ENCODE assay signal across 36 cellular contexts in the genomic region with DNA sequence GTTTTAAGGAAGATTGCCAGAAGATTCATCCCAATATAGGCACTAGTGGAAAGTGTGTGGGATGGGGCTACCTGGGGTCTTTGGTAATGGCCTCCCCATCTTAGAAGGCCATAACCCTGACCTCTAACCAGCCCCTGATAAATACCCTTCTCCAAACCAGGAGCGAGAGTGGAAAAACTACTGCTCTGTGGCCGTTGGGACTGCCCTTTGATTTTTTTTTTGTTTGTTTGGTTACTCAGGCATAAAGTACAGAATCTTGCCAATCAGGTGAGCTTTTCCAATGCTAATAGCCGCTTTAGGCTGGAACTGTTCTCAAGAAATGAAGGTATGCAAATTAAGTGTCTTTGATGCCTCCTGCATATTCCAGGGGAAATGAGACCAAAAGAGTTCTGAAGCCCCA.
"Had no signal": no experiment of that assay in that cellular context is flagged by ENCODE, and none has a peak within 500 bp of the region (broad histone marks: within the 10 kb centered on the region; RNA-seq: fewer than 3 reads in every experiment).

No MANE protein-coding gene starts in this region.

- ATAC-seq: activated CD4-positive, alpha-beta T cell treated with anti-CD3 and anti-CD28 coated beads for 36 hours; activated CD8-positive, alpha-beta memory T cell treated with anti-CD3 and anti-CD28 coated beads, Interleukin-2, amount 10 ng/mL, durations not matched to agents 7 days and 5 days; activated CD8-positive, alpha-beta T cell treated with anti-CD3 and anti-CD28 coated beads, Interleukin-2, amount 10 ng/mL, durations not matched to agents 7 days and 5 days; activated naive CD8-positive, alpha-beta T cell treated with anti-CD3 and anti-CD28 coated beads, Interleukin-2, amount 50 U/mL, for 24 hours; body of pancreas; foreskin keratinocyte; gastrocnemius medialis; T-helper 17 cell had no signal

- H3K4me3 ChIP-seq: adrenal gland, body of pancreas, cardiac muscle cell, coronary artery, dorsolateral prefrontal cortex, esophagus muscularis mucosa, gastrocnemius medialis had no signal

- H3K4me3 Mint-ChIP-seq: activated CD4-positive, alpha-beta memory T cell treated with anti-CD3 and anti-CD28 coated beads for 36 hours; activated CD4-positive, alpha-beta T cell treated with anti-CD3 and anti-CD28 coated beads for 36 hours; activated CD4-positive, alpha-beta T cell treated with anti-CD3 and anti-CD28 coated beads, Interleukin-2, amount 10 ng/mL, durations not matched to agents 24 days and 14 days; activated CD8-positive, alpha-beta memory T cell treated with anti-CD3 and anti-CD28 coated beads, Interleukin-2, amount 10 ng/mL, durations not matched to agents 7 days and 5 days; activated CD8-positive, alpha-beta T cell treated with anti-CD3 and anti-CD28 coated beads, Interleukin-2, amount 10 ng/mL, durations not matched to agents 7 days and 5 days; activated naive CD4-positive, alpha-beta T cell treated with anti-CD3 and anti-CD28 coated beads for 36 hours; activated naive CD4-positive, alpha-beta T cell treated with anti-CD3 and anti-CD28 coated beads, Interleukin-2, amount 50 U/mL, for 24 hours; activated naive CD8-positive, alpha-beta T cell treated with anti-CD3 and anti-CD28 coated beads for 36 hours; activated naive CD8-positive, alpha-beta T cell treated with anti-CD3 and anti-CD28 coated beads, Interleukin-2, amount 50 U/mL, for 24 hours; activated T-helper 1 cell treated with anti-CD3 and anti-CD28 coated beads, Interleukin-12 subunit alpha, Interleukin-12 subunit beta, Interleukin-2, Interleukin-4 antibody, amounts not matched to agents 30 ng/mL and 10 ng/mL and 1 ng/mL, durations not matched to agents 14 hours and 24 hours and 36 hours; central memory CD8-positive, alpha-beta T cell; dendritic cell treated with granulocyte-macrophage colony-stimulating factor and Interleukin-4, amounts not matched to agents 40 ng/mL and 50 ng/mL, for 4 days; T-helper 17 cell; T-helper 2 cell treated with Interferon-gamma antibody and Interleukin-4, amounts not matched to agents 5 μg/mL and 100 μg/mL, for 36 hours had no signal

- H3K36me3 Mint-ChIP-seq: activated CD4-positive, alpha-beta memory T cell treated with anti-CD3 and anti-CD28 coated beads for 36 hours; activated CD8-positive, alpha-beta memory T cell treated with anti-CD3 and anti-CD28 coated beads, Interleukin-2, amount 10 ng/mL, durations not matched to agents 7 days and 5 days; activated naive CD4-positive, alpha-beta T cell treated with anti-CD3 and anti-CD28 coated beads, Interleukin-2, amount 50 U/mL, for 24 hours; activated naive CD8-positive, alpha-beta T cell treated with anti-CD3 and anti-CD28 coated beads for 36 hours had no signal

- H3K9me3 Mint-ChIP-seq: activated CD4-positive, alpha-beta memory T cell treated with anti-CD3 and anti-CD28 coated beads for 36 hours; activated CD4-positive, alpha-beta T cell treated with anti-CD3 and anti-CD28 coated beads, Interleukin-2, amount 10 ng/mL, durations not matched to agents 24 days and 14 days; activated naive CD4-positive, alpha-beta T cell treated with anti-CD3 and anti-CD28 coated beads for 36 hours; activated naive CD4-positive, alpha-beta T cell treated with anti-CD3 and anti-CD28 coated beads, Interleukin-2, amount 50 U/mL, for 24 hours; activated naive CD8-positive, alpha-beta T cell treated with anti-CD3 and anti-CD28 coated beads for 36 hours; activated naive CD8-positive, alpha-beta T cell treated with anti-CD3 and anti-CD28 coated beads, Interleukin-2, amount 50 U/mL, for 24 hours; activated T-helper 1 cell treated with anti-CD3 and anti-CD28 coated beads, Interleukin-12 subunit alpha, Interleukin-12 subunit beta, Interleukin-2, Interleukin-4 antibody, amounts not matched to agents 30 ng/mL and 10 ng/mL and 1 ng/mL, durations not matched to agents 14 hours and 24 hours and 36 hours; activated T-helper 2 cell treated with anti-CD3 and anti-CD28 coated beads, Interferon-gamma antibody, Interleukin-2, Interleukin-4, amounts not matched to agents 10 μg/mL and 5 μg/mL and 100 μg/mL, durations not matched to agents 14 hours and 24 hours and 36 hours; central memory CD8-positive, alpha-beta T cell; dendritic cell treated with granulocyte-macrophage colony-stimulating factor and Interleukin-4, amounts not matched to agents 40 ng/mL and 50 ng/mL, for 4 days; T-helper 2 cell treated with Interferon-gamma antibody and Interleukin-4, amounts not matched to agents 5 μg/mL and 100 μg/mL, for 36 hours had no signal

- H3K27me3 ChIP-seq: adrenal gland, body of pancreas, cardiac muscle cell, esophagus muscularis mucosa, foreskin keratinocyte, gastrocnemius medialis had no signal

- H3K4me1 ChIP-seq: body of pancreas, foreskin keratinocyte, gastrocnemius medialis had no signal

- H3K27ac Mint-ChIP-seq: activated CD4-positive, alpha-beta memory T cell treated with anti-CD3 and anti-CD28 coated beads for 36 hours; activated CD4-positive, alpha-beta T cell treated with anti-CD3 and anti-CD28 coated beads for 36 hours; activated CD4-positive, alpha-beta T cell treated with anti-CD3 and anti-CD28 coated beads, Interleukin-2, amount 10 ng/mL, durations not matched to agents 24 days and 14 days; activated CD8-positive, alpha-beta memory T cell treated with anti-CD3 and anti-CD28 coated beads, Interleukin-2, amount 10 ng/mL, durations not matched to agents 7 days and 5 days; activated CD8-positive, alpha-beta T cell treated with anti-CD3 and anti-CD28 coated beads, Interleukin-2, amount 10 ng/mL, durations not matched to agents 7 days and 5 days; activated naive CD4-positive, alpha-beta T cell treated with anti-CD3 and anti-CD28 coated beads for 36 hours; activated naive CD4-positive, alpha-beta T cell treated with anti-CD3 and anti-CD28 coated beads, Interleukin-2, amount 50 U/mL, for 24 hours; activated naive CD8-positive, alpha-beta T cell treated with anti-CD3 and anti-CD28 coated beads for 36 hours; activated naive CD8-positive, alpha-beta T cell treated with anti-CD3 and anti-CD28 coated beads, Interleukin-2, amount 50 U/mL, for 24 hours; activated T-helper 1 cell treated with anti-CD3 and anti-CD28 coated beads, Interleukin-12 subunit alpha, Interleukin-12 subunit beta, Interleukin-2, Interleukin-4 antibody, amounts not matched to agents 30 ng/mL and 10 ng/mL and 1 ng/mL, durations not matched to agents 14 hours and 24 hours and 36 hours; activated T-helper 2 cell treated with anti-CD3 and anti-CD28 coated beads, Interferon-gamma antibody, Interleukin-2, Interleukin-4, amounts not matched to agents 10 μg/mL and 5 μg/mL and 100 μg/mL, durations not matched to agents 14 hours and 24 hours and 36 hours; dendritic cell treated with granulocyte-macrophage colony-stimulating factor and Interleukin-4, amounts not matched to agents 40 ng/mL and 50 ng/mL, for 4 days; T-helper 17 cell; T-helper 2 cell treated with Interferon-gamma antibody and Interleukin-4, amounts not matched to agents 5 μg/mL and 100 μg/mL, for 36 hours had no signal

- H3K9me3 ChIP-seq: adrenal gland, body of pancreas, esophagus muscularis mucosa, gastrocnemius medialis had no signal

- H3K36me3 ChIP-seq: adrenal gland, cardiac muscle cell, esophagus muscularis mucosa, gastrocnemius medialis had no signal

- H3K4me1 Mint-ChIP-seq: activated CD4-positive, alpha-beta T cell treated with anti-CD3 and anti-CD28 coated beads for 36 hours; activated CD4-positive, alpha-beta T cell treated with anti-CD3 and anti-CD28 coated beads, Interleukin-2, amount 10 ng/mL, durations not matched to agents 24 days and 14 days; activated CD8-positive, alpha-beta memory T cell treated with anti-CD3 and anti-CD28 coated beads, Interleukin-2, amount 10 ng/mL, durations not matched to agents 7 days and 5 days; activated naive CD4-positive, alpha-beta T cell treated with anti-CD3 and anti-CD28 coated beads, Interleukin-2, amount 50 U/mL, for 24 hours; activated naive CD8-positive, alpha-beta T cell treated with anti-CD3 and anti-CD28 coated beads for 36 hours; activated naive CD8-positive, alpha-beta T cell treated with anti-CD3 and anti-CD28 coated beads, Interleukin-2, amount 50 U/mL, for 24 hours; central memory CD8-positive, alpha-beta T cell; T-helper 17 cell had no signal

- H3K27me3 Mint-ChIP-seq: activated CD4-positive, alpha-beta memory T cell treated with anti-CD3 and anti-CD28 coated beads for 36 hours; activated CD8-positive, alpha-beta memory T cell treated with anti-CD3 and anti-CD28 coated beads, Interleukin-2, amount 10 ng/mL, durations not matched to agents 7 days and 5 days; activated naive CD4-positive, alpha-beta T cell treated with anti-CD3 and anti-CD28 coated beads, Interleukin-2, amount 50 U/mL, for 24 hours; activated naive CD8-positive, alpha-beta T cell treated with anti-CD3 and anti-CD28 coated beads for 36 hours; activated naive CD8-positive, alpha-beta T cell treated with anti-CD3 and anti-CD28 coated beads, Interleukin-2, amount 50 U/mL, for 24 hours; central memory CD8-positive, alpha-beta T cell; dendritic cell treated with granulocyte-macrophage colony-stimulating factor and Interleukin-4, amounts not matched to agents 40 ng/mL and 50 ng/mL, for 4 days had no signal

- H3K27ac ChIP-seq: adrenal gland, body of pancreas, coronary artery, dorsolateral prefrontal cortex, esophagus muscularis mucosa, foreskin keratinocyte, gastrocnemius medialis had no signal

- DNase-seq: activated CD4-positive, alpha-beta memory T cell treated with anti-CD3 and anti-CD28 coated beads for 36 hours; activated CD4-positive, alpha-beta T cell treated with anti-CD3 and anti-CD28 coated beads for 36 hours; activated CD4-positive, alpha-beta T cell treated with anti-CD3 and anti-CD28 coated beads, Interleukin-2, amount 10 ng/mL, durations not matched to agents 24 days and 14 days; activated CD4-positive, CD25-positive, alpha-beta regulatory T cell; activated CD4-positive, CD25-positive, alpha-beta regulatory T cell treated with anti-CD3 and anti-CD28 coated beads, Interleukin-2, amount 50 U/mL, for 72 hours; activated CD8-positive, alpha-beta memory T cell treated with anti-CD3 and anti-CD28 coated beads, Interleukin-2, amount 10 ng/mL, durations not matched to agents 7 days and 5 days; activated CD8-positive, alpha-beta memory T cell treated with anti-CD3 and anti-CD28 coated beads, Interleukin-2, amount 50 U/mL, for 4 hours; activated CD8-positive, alpha-beta T cell treated with anti-CD3 and anti-CD28 coated beads, Interleukin-2, amount 10 ng/mL, durations not matched to agents 7 days and 5 days; activated effector memory CD4-positive, alpha-beta T cell treated with anti-CD3 and anti-CD28 coated beads, Interleukin-2, amount 50 U/mL, for 16 hours; activated naive CD4-positive, alpha-beta T cell treated with anti-CD3 and anti-CD28 coated beads for 36 hours; activated naive CD8-positive, alpha-beta T cell treated with anti-CD3 and anti-CD28 coated beads for 36 hours; activated naive CD8-positive, alpha-beta T cell treated with anti-CD3 and anti-CD28 coated beads, Interleukin-2, amount 50 U/mL, for 24 hours; activated T-cell treated with anti-CD3 and anti-CD28 coated beads, Interleukin-2, amount 50 U/mL, for 1 hour; activated T-cell treated with anti-CD3 and anti-CD28 coated beads, Interleukin-2, amount 50 U/mL, for 48 hours; adrenal gland; amygdala; aorta; body of pancreas; dorsolateral prefrontal cortex; effector memory CD4-positive, alpha-beta T cell; erythroblast; foreskin keratinocyte; gastrocnemius medialis; glutamatergic neuron; T-helper 1 cell; T-helper 17 cell; T1000 had no signal
